13 cellular contexts compared by ENCODE assay signal in the genomic region with DNA sequence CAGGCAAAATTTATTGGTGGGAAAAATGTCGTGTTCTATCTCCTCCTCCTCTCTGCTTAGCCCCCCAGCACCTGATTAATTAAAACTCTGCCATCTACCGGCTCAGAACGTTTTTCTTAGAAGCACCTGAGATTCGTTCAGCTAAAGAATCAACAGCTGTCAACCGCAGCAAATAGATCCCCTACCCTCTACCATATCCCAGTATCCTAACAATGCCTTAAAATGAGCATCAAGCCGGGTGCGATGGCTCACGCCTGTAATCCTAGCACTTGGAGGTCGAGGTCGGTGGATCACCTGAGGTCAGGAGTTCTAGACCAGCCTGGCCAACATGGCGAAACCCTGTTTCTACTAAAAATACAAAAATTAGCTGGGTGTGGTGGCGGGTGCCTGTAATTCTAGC.
DNase-seq lines count a peak whose midpoint lies in the region; ATAC-seq and TF ChIP-seq lines count a peak whose summit lies in the region.
"Had no signal": no experiment of that assay in that cellular context is flagged by ENCODE, and none has a peak within 500 bp of the region (broad histone marks: within the 10 kb centered on the region; RNA-seq: fewer than 3 reads in every experiment).

No MANE protein-coding gene starts in this region.

- no peaks in the 10 kb centered on the region for H3K36me3 Mint-ChIP-seq in stimulated activated naive B cell treated with anti-CD40 and anti-IgM and Interleukin-4, amounts not matched to agents 10 μg/mL and 1 μg/mL and 100 μg/mL, for 72 hours

- H3K9me3 Mint-ChIP-seq in stimulated activated naive B cell treated with anti-CD40 and anti-IgM and Interleukin-4, amounts not matched to agents 10 μg/mL and 1 μg/mL and 100 μg/mL, for 72 hours, result no peaks in the 10 kb centered on the region
- H3K9me3 Mint-ChIP-seq: T-helper 1 cell treated with Interleukin-12 subunit alpha and Interleukin-12 subunit beta and Interleukin-4 antibody, amounts not matched to agents 30 μg/mL and 1 μg/mL, for 36 hours had no signal

- DNase-seq in right atrium auricular region (ENCODE audit: low spot score), result no peak
- no peak for DNase-seq in left ventricle myocardium superior
- DNase-seq in epithelial cell of proximal tubule (ENCODE audit: low read depth), result no peak
- DNase-seq in prostate gland (ENCODE audit: low spot score), result no peak
- DNase-seq in HAP-1 (ENCODE audit: low spot score in 2 of 2), result no peak
- no peak for DNase-seq in stimulated activated naive B cell treated with anti-CD40 and anti-IgM and Interleukin-4, amounts not matched to agents 10 μg/mL and 1 μg/mL and 100 μg/mL, for 72 hours
- DNase-seq in inferior parietal cortex (ENCODE audit: extremely low spot score), result no peak
- DNase-seq in amniotic stem cell (lab: John Stamatoyannopoulos, UW), result no peak
- DNase-seq: activated CD4-positive, alpha-beta T cell treated with anti-CD3 and anti-CD28 coated beads for 4 hours; NCI-H1105 treated with DMSO at 0.1 percent for 48 hours; NCI-H510A treated with DMSO at 0.1 percent for 48 hours had no signal

- ATAC-seq in left ventricle myocardium superior, result no peak
- ATAC-seq in stimulated activated naive B cell treated with anti-CD40 and anti-IgM and Interleukin-4, amounts not matched to agents 10 μg/mL and 1 μg/mL and 100 μg/mL, for 72 hours (replicated peaks), result no peak
- ATAC-seq: K562 had no signal

- H3K27me3 ChIP-seq in right atrium auricular region (no peaks in the 10 kb centered on the region), prostate gland (replicated peaks; ENCODE audit: insufficient read depth) (no peaks in the 10 kb centered on the region), HAP-1 (ENCODE audit: low read depth) (no peaks in the 10 kb centered on the region)

- 81% methylated on average over 12 of the region's 12 CpGs for WGBS in prostate gland

- H3K27ac Mint-ChIP-seq in stimulated activated naive B cell treated with anti-CD40 and anti-IgM and Interleukin-4, amounts not matched to agents 10 μg/mL and 1 μg/mL and 100 μg/mL, for 72 hours, result no peak overlapping the region
- H3K27ac Mint-ChIP-seq: T-helper 1 cell treated with Interleukin-12 subunit alpha and Interleukin-12 subunit beta and Interleukin-4 antibody, amounts not matched to agents 30 μg/mL and 1 μg/mL, for 36 hours had no signal

- H3K27ac ChIP-seq in right atrium auricular region, result peak overlapping the region; percentile 61 to 78
- peak overlapping the region; percentile 27 to 31 for H3K27ac ChIP-seq in prostate gland

- TF ChIP-seq CTCF in right atrium auricular region (IDR thresholded peaks at IDR 0.05) (no peak), epithelial cell of proximal tubule (conservative IDR thresholded peaks at IDR 0.05; ENCODE audit: low read depth, low read length) (peak; percentile 32), prostate gland (IDR thresholded peaks at IDR 0.05) (no peak)

- intact Hi-C loops in left ventricle myocardium superior (cut with micrococcal nuclease), result no loop called here
- intact Hi-C loops in prostate gland (cut with DNase I), result no loop called here

- no peak overlapping the region for H3K4me3 ChIP-seq in right atrium auricular region
- no peak overlapping the region for H3K4me3 ChIP-seq in epithelial cell of proximal tubule (ENCODE audit: low read depth, low read length)
- H3K4me3 ChIP-seq in prostate gland, result no peak overlapping the region
- no peak overlapping the region for H3K4me3 ChIP-seq in HAP-1
- H3K4me3 ChIP-seq: K562 had no signal

- TF ChIP-seq POLR2A in prostate gland (IDR thresholded peaks at IDR 0.05), result no peak

- H3K4me1 ChIP-seq in right atrium auricular region, result peaks cover 0 to 37% of the 10 kb centered on the region in 2 donors
- no peaks in the 10 kb centered on the region for H3K4me1 ChIP-seq in prostate gland (replicated peaks)
- peaks cover 6% of the 10 kb centered on the region for H3K4me1 ChIP-seq in HAP-1

- no peak overlapping the region for H3K4me3 Mint-ChIP-seq in stimulated activated naive B cell treated with anti-CD40 and anti-IgM and Interleukin-4, amounts not matched to agents 10 μg/mL and 1 μg/mL and 100 μg/mL, for 72 hours
- H3K4me3 Mint-ChIP-seq: T-helper 1 cell treated with Interleukin-12 subunit alpha and Interleukin-12 subunit beta and Interleukin-4 antibody, amounts not matched to agents 30 μg/mL and 1 μg/mL, for 36 hours had no signal

- H3K27me3 Mint-ChIP-seq in stimulated activated naive B cell treated with anti-CD40 and anti-IgM and Interleukin-4, amounts not matched to agents 10 μg/mL and 1 μg/mL and 100 μg/mL, for 72 hours, result peaks cover 0 to 5% of the 10 kb centered on the region in 2 donors

- H3K9me3 ChIP-seq in right atrium auricular region, result peaks cover 0 to 5% of the 10 kb centered on the region in 2 donors
- no peaks in the 10 kb centered on the region for H3K9me3 ChIP-seq in prostate gland
- H3K9me3 ChIP-seq in HAP-1, result no peaks in the 10 kb centered on the region

- no peaks in the 10 kb centered on the region for H3K36me3 ChIP-seq in right atrium auricular region
- H3K36me3 ChIP-seq in prostate gland, result no peaks in the 10 kb centered on the region
- no peaks in the 10 kb centered on the region for H3K36me3 ChIP-seq in HAP-1 (replicated peaks)

- H3K4me1 Mint-ChIP-seq in stimulated activated naive B cell treated with anti-CD40 and anti-IgM and Interleukin-4, amounts not matched to agents 10 μg/mL and 1 μg/mL and 100 μg/mL, for 72 hours, result peaks cover 0 to 8% of the 10 kb centered on the region in 2 donors

- in situ Hi-C loops in HAP-1 (cut with MboI; ENCODE audit: low sequenced_read_pairs), result no loop called here
